18 cellular contexts compared by ENCODE assay signal in genomic region chr19:43489310-43489709, GRCh38. TPM values are rescaled to one million over a fixed set of nuclear protein-coding genes. Genes with fewer than 3 reads are reported as not detected.
DNase-seq lines count a peak whose midpoint lies in the region; ATAC-seq and TF ChIP-seq lines count a peak whose summit lies in the region.
"Had no signal": no experiment of that assay in that cellular context is flagged by ENCODE, and none has a peak within 500 bp of the region (broad histone marks: within the 10 kb centered on the region; RNA-seq: fewer than 3 reads in every experiment).

No MANE protein-coding gene starts in this region.

- POLR2A ChIA-PET in activated B cell treated with CpG ODN at 0.5 μM for 24 hours (lab: Charles Lee): interaction anchor here (0.6 to 1.5 kb wide), 2 partner anchors 15 to 263 kb away, joined by 6 to 8 read pairs; partner anchors contain the start of gene PHLDB3

- no peak overlapping the region for H2AFZ ChIP-seq in osteoblast (ENCODE audit: low read length)
- H2AFZ ChIP-seq: GM23248 had no signal

- no peak overlapping the region for H3K4me2 ChIP-seq in osteoblast (ENCODE audit: insufficient read depth, low read length)

- H3K4me3 ChIP-seq in osteoblast (ENCODE audit: insufficient read depth, low read length): no peak overlapping the region
- H3K4me3 ChIP-seq: breast epithelium, GM23248, tibial artery had no signal

- H3K9me3 Mint-ChIP-seq in activated B cell treated with CpG ODN at 0.5 μM for 24 hours: no peaks in the 10 kb centered on the region
- H3K9me3 Mint-ChIP-seq: activated CD4-positive, alpha-beta T cell treated with anti-CD3 and anti-CD28 coated beads, Interleukin-2, amount 10 ng/mL, durations not matched to agents 7 days and 5 days; activated naive CD8-positive, alpha-beta T cell treated with anti-CD3 and anti-CD28 coated beads, Interleukin-2, amount 10 ng/mL, durations not matched to agents 7 days and 5 days had no signal

- H3K4me1 ChIP-seq in osteoblast (ENCODE audit: insufficient read depth, low read length): no peaks in the 10 kb centered on the region
- H3K4me1 ChIP-seq: breast epithelium, tibial artery had no signal

- ATAC-seq in HG03342 (IDR thresholded peaks at IDR 0.05; ENCODE audit: unreplicated experiment): peak; percentile 56
- peak; percentile 72 for ATAC-seq in activated B cell treated with CpG ODN at 0.5 μM for 24 hours (ENCODE audit: low read depth)
- no peak for ATAC-seq in HG02884 (IDR thresholded peaks at IDR 0.05; ENCODE audit: unreplicated experiment)
- ATAC-seq: left colon had no signal

- H3K27ac ChIP-seq in osteoblast (ENCODE audit: low read depth, low read length) (no peak overlapping the region), substantia nigra (ENCODE audit: low read depth, low read length, poor library complexity, severe bottlenecking) (no peak overlapping the region)
- H3K27ac ChIP-seq: breast epithelium, GM23248, tibial artery had no signal

- no peaks in the 10 kb centered on the region for H3K79me2 ChIP-seq in osteoblast (ENCODE audit: insufficient read depth, low read length)

- TF ChIP-seq CTCF in GM10266 (IDR thresholded peaks at IDR 0.05; ENCODE audit: control insufficient read depth, insufficient read depth, low read depth, missing control alignments): no peak
- TF ChIP-seq CTCF in activated B cell treated with CpG ODN at 0.5 μM for 24 hours (IDR thresholded peaks at IDR 0.05): no peak
- no peak for TF ChIP-seq CTCF in osteoblast (IDR thresholded peaks at IDR 0.05; ENCODE audit: extremely low read depth, low read depth, low read length)

- H3K36me3 Mint-ChIP-seq in activated B cell treated with CpG ODN at 0.5 μM for 24 hours (ENCODE audit: low read depth): peaks cover 3% of the 10 kb centered on the region

- no peaks in the 10 kb centered on the region for H3K9me3 ChIP-seq in osteoblast (ENCODE audit: low read depth, low read length)
- H3K9me3 ChIP-seq: breast epithelium, tibial artery had no signal

- H4K20me1 ChIP-seq in osteoblast (ENCODE audit: insufficient read depth, low read length): no peaks in the 10 kb centered on the region

- H3K36me3 ChIP-seq in osteoblast (ENCODE audit: insufficient read depth, low read length): peaks cover 2% of the 10 kb centered on the region
- H3K36me3 ChIP-seq: breast epithelium had no signal

- intact Hi-C loops in activated B cell treated with CpG ODN at 0.5 μM for 24 hours (cut with micrococcal nuclease): no loop called here

- no peaks in the 10 kb centered on the region for H3K27me3 ChIP-seq in osteoblast (ENCODE audit: insufficient read depth, low read length)
- H3K27me3 ChIP-seq: breast epithelium, tibial artery had no signal

- H3K4me3 Mint-ChIP-seq in activated B cell treated with CpG ODN at 0.5 μM for 24 hours: no peak overlapping the region
- H3K4me3 Mint-ChIP-seq: activated CD4-positive, alpha-beta T cell treated with anti-CD3 and anti-CD28 coated beads, Interleukin-2, amount 10 ng/mL, durations not matched to agents 7 days and 5 days; activated naive CD8-positive, alpha-beta T cell treated with anti-CD3 and anti-CD28 coated beads, Interleukin-2, amount 10 ng/mL, durations not matched to agents 7 days and 5 days had no signal

- DNase-seq in GM10266 (ENCODE audit: extremely low spot score) (peak; percentile 68), activated B cell treated with CpG ODN at 0.5 μM for 24 hours (no peak), osteoblast (ENCODE audit: insufficient read length, low spot score, missing footprints) (peak; percentile 54), substantia nigra (lab: John Stamatoyannopoulos, UW) (no peak), HK-2 (ENCODE audit: unreplicated experiment) (no peak)
- DNase-seq: activated CD4-positive, alpha-beta T cell treated with anti-CD3 and anti-CD28 coated beads, Interleukin-2, amount 10 ng/mL, durations not matched to agents 7 days and 5 days; activated naive CD8-positive, alpha-beta T cell treated with anti-CD3 and anti-CD28 coated beads, Interleukin-2, amount 10 ng/mL, durations not matched to agents 7 days and 5 days; DMS53; GM23248; left colon; NCI-H187; SHP77; small intestine; tibial artery had no signal

- CTCF ChIA-PET in activated B cell treated with CpG ODN at 0.5 μM for 24 hours (lab: Charles Lee): no interaction called here

- H3K27me3 Mint-ChIP-seq in activated B cell treated with CpG ODN at 0.5 μM for 24 hours: no peaks in the 10 kb centered on the region
- H3K27me3 Mint-ChIP-seq: activated CD4-positive, alpha-beta T cell treated with anti-CD3 and anti-CD28 coated beads, Interleukin-2, amount 10 ng/mL, durations not matched to agents 7 days and 5 days; activated naive CD8-positive, alpha-beta T cell treated with anti-CD3 and anti-CD28 coated beads, Interleukin-2, amount 10 ng/mL, durations not matched to agents 7 days and 5 days had no signal

- H3K4me1 Mint-ChIP-seq in activated B cell treated with CpG ODN at 0.5 μM for 24 hours: peaks cover 36% of the 10 kb centered on the region
- H3K4me1 Mint-ChIP-seq: activated CD4-positive, alpha-beta T cell treated with anti-CD3 and anti-CD28 coated beads, Interleukin-2, amount 10 ng/mL, durations not matched to agents 7 days and 5 days; activated naive CD8-positive, alpha-beta T cell treated with anti-CD3 and anti-CD28 coated beads, Interleukin-2, amount 10 ng/mL, durations not matched to agents 7 days and 5 days had no signal

- peak overlapping the region; percentile 65 for H3K27ac Mint-ChIP-seq in activated B cell treated with CpG ODN at 0.5 μM for 24 hours
- H3K27ac Mint-ChIP-seq: activated CD4-positive, alpha-beta T cell treated with anti-CD3 and anti-CD28 coated beads, Interleukin-2, amount 10 ng/mL, durations not matched to agents 7 days and 5 days; activated naive CD8-positive, alpha-beta T cell treated with anti-CD3 and anti-CD28 coated beads, Interleukin-2, amount 10 ng/mL, durations not matched to agents 7 days and 5 days had no signal

RNA-seq across cellular contexts. Expression of gene PHLDB3, which starts 15.2 kb away (rescaled TPM):
- total RNA-seq in activated B cell treated with CpG ODN at 0.5 μM for 24 hours: 32.2 and 34.5 TPM in 2 replicates
- 10.9 and 12.1 TPM in 2 replicates for total RNA-seq in osteoblast

RNA-seq across cellular contexts. Expression of gene LYPD3, which starts 23.9 kb away (rescaled TPM):
- total RNA-seq in activated B cell treated with CpG ODN at 0.5 μM for 24 hours (0.24 TPM in 1 of 2 replicates, not detected in the other), osteoblast (0.88 TPM in 1 of 2 replicates, not detected in the other)
- total RNA-seq: GM23248, HT1080 had no signal

RNA-seq across cellular contexts. Expression of gene ETHE1, which starts 37.7 kb away (rescaled TPM):
- 16.3 and 16.7 TPM in 2 replicates for total RNA-seq in activated B cell treated with CpG ODN at 0.5 μM for 24 hours
- 42.7 and 52.1 TPM in 2 replicates for total RNA-seq in osteoblast

RNA-seq across cellular contexts. Expression of gene ZNF575, which starts 43.7 kb away (rescaled TPM):
- total RNA-seq in activated B cell treated with CpG ODN at 0.5 μM for 24 hours (1.9 and 3.4 TPM in 2 replicates), osteoblast (0.29 and 0.72 TPM in 2 replicates)
- total RNA-seq: HT1080 had no signal

Comparison
In these comparisons a context has a peak if more than half of its experiments do, and no peak if none do; other contexts are left out.
1. DNase-seq: peak in GM10266 (single experiment) and osteoblast (single experiment); none in activated B cell treated with CpG ODN at 0.5 μM for 24 hours (single experiment), substantia nigra (0 of 49) and HK-2 (single experiment).